In genomic region chr2:43270930-43271615, GRCh38 we compare ENCODE assay signal across 19 cellular contexts. TPM values are rescaled to one million over a fixed set of nuclear protein-coding genes. Genes with fewer than 3 reads are reported as not detected.
A peak's percentile ranks its signal among the peaks of the same experiment; 100 is the strongest.
DNase-seq lines count a peak whose midpoint lies in the region; ATAC-seq and TF ChIP-seq lines count a peak whose summit lies in the region.
"Had no signal": no experiment of that assay in that cellular context is flagged by ENCODE, and none has a peak within 500 bp of the region (broad histone marks: within the 10 kb centered on the region; RNA-seq: fewer than 3 reads in every experiment).

No MANE protein-coding gene starts in this region.

- no peaks in the 10 kb centered on the region for H3K27me3 Mint-ChIP-seq in WTC11 (ENCODE audit: low read depth)
- H3K27me3 Mint-ChIP-seq: activated CD4-positive, alpha-beta memory T cell treated with anti-CD3 and anti-CD28 coated beads, Interleukin-2, amount 10 ng/mL, durations not matched to agents 7 days and 5 days; naive B cell had no signal

- H3K4me2 ChIP-seq in DND-41 (ENCODE audit: insufficient read depth, low read length) (no peak overlapping the region), Loucy (ENCODE audit: low read depth, low read length, poor library complexity, severe bottlenecking) (no peak overlapping the region)

- H3K4me3 Mint-ChIP-seq in WTC11: no peak overlapping the region
- H3K4me3 Mint-ChIP-seq: activated CD4-positive, alpha-beta memory T cell treated with anti-CD3 and anti-CD28 coated beads, Interleukin-2, amount 10 ng/mL, durations not matched to agents 7 days and 5 days had no signal

- H3K27ac ChIP-seq in DND-41 (ENCODE audit: low read length): no peak overlapping the region
- peak overlapping the region; percentile 87 to 93 for H3K27ac ChIP-seq in coronary artery
- H3K27ac ChIP-seq: SJCRH30 had no signal

- no peaks in the 10 kb centered on the region for H3K9me3 Mint-ChIP-seq in WTC11
- no peaks in the 10 kb centered on the region for H3K9me3 Mint-ChIP-seq in activated naive CD4-positive, alpha-beta T cell treated with anti-CD3 and anti-CD28 coated beads, Interleukin-2, amount 50 U/mL, for 72 hours
- H3K9me3 Mint-ChIP-seq: activated CD4-positive, alpha-beta memory T cell treated with anti-CD3 and anti-CD28 coated beads, Interleukin-2, amount 10 ng/mL, durations not matched to agents 7 days and 5 days; naive B cell had no signal

- H3K36me3 ChIP-seq in DND-41 (ENCODE audit: insufficient read depth, low read length) (peaks cover 13% of the 10 kb centered on the region; the same call in 1 of the 2 replicates), Loucy (ENCODE audit: insufficient read depth, low read length) (no peaks in the 10 kb centered on the region)
- H3K36me3 ChIP-seq: SJCRH30, thoracic aorta had no signal

- H3K9me2 ChIP-seq in Loucy (replicated peaks; ENCODE audit: low read depth, low read length): no peaks in the 10 kb centered on the region

- CTCF ChIA-PET in WTC11 (lab: Charles Lee): interaction anchor here (0.6 to 1.8 kb wide), 21 partner anchors 8 to 570 kb away, joined by 3 to 9 read pairs (median 3); no protein-coding TSS in a partner anchor

- H3K4me1 ChIP-seq in DND-41 (ENCODE audit: insufficient read depth, low read length): no peaks in the 10 kb centered on the region
- H3K4me1 ChIP-seq in Loucy (ENCODE audit: insufficient read depth, low read length, poor library complexity, severe bottlenecking): no peaks in the 10 kb centered on the region

- no peak overlapping the region for H2AFZ ChIP-seq in DND-41 (ENCODE audit: low read depth, low read length)
- H2AFZ ChIP-seq in Loucy (ENCODE audit: low read length): no peak overlapping the region

- POLR2A ChIA-PET in WTC11 (lab: Charles Lee): interaction anchor here (0.7 kb wide), 2 partner anchors 44 to 149 kb away, joined by 5 to 12 read pairs; no protein-coding TSS in a partner anchor

- H3K36me3 Mint-ChIP-seq in WTC11: no peaks in the 10 kb centered on the region
- H3K36me3 Mint-ChIP-seq in activated naive CD4-positive, alpha-beta T cell treated with anti-CD3 and anti-CD28 coated beads, Interleukin-2, amount 50 U/mL, for 72 hours: no peaks in the 10 kb centered on the region

- H3K4me3 ChIP-seq in DND-41 (ENCODE audit: low read depth in 1 of 2, low read length in 2 of 2) (no peak overlapping the region), Loucy (ENCODE audit: low read length, poor library complexity, severe bottlenecking) (no peak overlapping the region), coronary artery (no peak overlapping the region), retinal pigment epithelial cell (ENCODE audit: low read length) (no peak overlapping the region)
- H3K4me3 ChIP-seq: psoas muscle, SJCRH30, thoracic aorta had no signal

- no peak overlapping the region for H3K9ac ChIP-seq in DND-41 (ENCODE audit: low read depth, low read length)
- no peak overlapping the region for H3K9ac ChIP-seq in Loucy (ENCODE audit: low read depth, low read length, poor library complexity, severe bottlenecking)

- TF ChIP-seq CTCF in DND-41 (IDR thresholded peaks at IDR 0.05; ENCODE audit: borderline replicate concordance, extremely low read depth, low read length, poor library complexity, severe bottlenecking): peak; percentile 19
- TF ChIP-seq CTCF in Loucy (conservative IDR thresholded peaks at IDR 0.05; ENCODE audit: low read length): peak; percentile 42
- no peak for TF ChIP-seq CTCF in coronary artery (IDR thresholded peaks at IDR 0.05)
- peak; percentile 29 for TF ChIP-seq CTCF in retinal pigment epithelial cell (conservative IDR thresholded peaks at IDR 0.05; ENCODE audit: low read depth, low read length)
- no peak for TF ChIP-seq CTCF in GM13976 (IDR thresholded peaks at IDR 0.05; ENCODE audit: borderline replicate concordance, control extremely low read depth, extremely low read depth, insufficient read depth, missing control alignments)
- no peak for TF ChIP-seq CTCF in WTC11 (IDR thresholded peaks at IDR 0.05)

- H3K79me2 ChIP-seq in DND-41 (ENCODE audit: insufficient read depth, low read length) (no peaks in the 10 kb centered on the region), Loucy (ENCODE audit: insufficient read depth, low read length) (no peaks in the 10 kb centered on the region)

- DNase-seq in DND-41 (no peak), coronary artery (ENCODE audit: low spot score) (no peak), retinal pigment epithelial cell (ENCODE audit: low read depth) (no peak), GM13976 (ENCODE audit: low spot score) (no peak), WTC11 (ENCODE audit: low spot score) (no peak), NCI-H345 treated with DMSO at 0.1 percent for 48 hours (lab: John Stamatoyannopoulos, UW; ENCODE audit: unreplicated experiment) (no peak)
- no peak for DNase-seq in activated naive CD4-positive, alpha-beta T cell treated with anti-CD3 and anti-CD28 coated beads, Interleukin-2, amount 50 U/mL, for 72 hours (ENCODE audit: low spot score in 2 of 2)
- DNase-seq: activated CD4-positive, alpha-beta memory T cell treated with anti-CD3 and anti-CD28 coated beads, Interleukin-2, amount 10 ng/mL, durations not matched to agents 7 days and 5 days; amniotic stem cell; cortex of kidney; MM.1S; naive B cell; NCI-H2081; NK-92 treated with Interleukin-12 subunit alpha and Interleukin-12 subunit beta, amount 100 ng/mL, for 24 hours; psoas muscle; SJCRH30 had no signal

- no peaks in the 10 kb centered on the region for H3K9me3 ChIP-seq in DND-41 (ENCODE audit: insufficient read depth, low read length, severe bottlenecking)
- H3K9me3 ChIP-seq in Loucy (ENCODE audit: insufficient read depth, low read depth, low read length): no peaks in the 10 kb centered on the region
- H3K9me3 ChIP-seq: psoas muscle, SJCRH30, thoracic aorta had no signal

- H3F3A ChIP-seq in Loucy (ENCODE audit: low read depth): no peaks in the 10 kb centered on the region

- no peaks in the 10 kb centered on the region for H3K27me3 ChIP-seq in DND-41 (ENCODE audit: insufficient read depth, low read length, poor library complexity)
- H3K27me3 ChIP-seq in Loucy (ENCODE audit: insufficient read depth, low read length, poor library complexity, severe bottlenecking): no peaks in the 10 kb centered on the region
- H3K27me3 ChIP-seq: SJCRH30 had no signal

- no peak overlapping the region for H3K27ac Mint-ChIP-seq in WTC11
- H3K27ac Mint-ChIP-seq in activated naive CD4-positive, alpha-beta T cell treated with anti-CD3 and anti-CD28 coated beads, Interleukin-2, amount 50 U/mL, for 72 hours: no peak overlapping the region
- H3K27ac Mint-ChIP-seq: activated CD4-positive, alpha-beta memory T cell treated with anti-CD3 and anti-CD28 coated beads, Interleukin-2, amount 10 ng/mL, durations not matched to agents 7 days and 5 days had no signal

- peaks cover 20% of the 10 kb centered on the region for H3K4me1 Mint-ChIP-seq in WTC11

- H4K20me1 ChIP-seq in DND-41 (ENCODE audit: insufficient read depth, low read length): no peaks in the 10 kb centered on the region
- H4K20me1 ChIP-seq in Loucy (ENCODE audit: insufficient read depth, low read length, poor library complexity, severe bottlenecking): no peaks in the 10 kb centered on the region

- ATAC-seq in DND-41 (ENCODE audit: insufficient read depth, low read depth) (no peak), WTC11 (no peak)
- ATAC-seq in activated naive CD4-positive, alpha-beta T cell treated with anti-CD3 and anti-CD28 coated beads, Interleukin-2, amount 50 U/mL, for 72 hours: no peak
- ATAC-seq: esophagus mucosa, psoas muscle had no signal

- in situ Hi-C loops in GM13976 (cut with MboI; ENCODE audit: low sequenced_read_pairs, unreplicated experiment): no loop called here

TF ChIP-seq in WTC11, 78 proteins besides CTCF, POLR2A, EP300 and RAD21 (continues in another document):
- TF ChIP-seq PRDM15 (CRISPR knock-in tag; IDR thresholded peaks at IDR 0.05) (no peak), IRF2 (CRISPR knock-in tag; IDR thresholded peaks at IDR 0.05; ENCODE audit: borderline replicate concordance, low read depth) (no peak), OVOL2 (CRISPR knock-in tag; IDR thresholded peaks at IDR 0.05; ENCODE audit: borderline replicate concordance) (no peak), MYBL2 (CRISPR knock-in tag; IDR thresholded peaks at IDR 0.05) (no peak), USF1 (CRISPR knock-in tag; IDR thresholded peaks at IDR 0.05) (no peak)

RNA-seq across cellular contexts. Expression of gene ZFP36L2, which starts 44.7 kb away (rescaled TPM):
- 50.4 to 63.4 TPM (median 61.6 TPM) in 3 replicates for total RNA-seq in WTC11 (2021)
- 10 to 100 TPM; 27.3 to 70.4 TPM for total RNA-seq in activated naive CD4-positive, alpha-beta T cell treated with anti-CD3 and anti-CD28 coated beads, Interleukin-2, amount 50 U/mL, for 72 hours

Comparison
In these comparisons a context has a peak if more than half of its experiments do, and no peak if none do; other contexts are left out.
1. CTCF ChIP-seq: peak in DND-41 (single experiment), Loucy (single experiment) and retinal pigment epithelial cell (single experiment); none in coronary artery (single experiment), GM13976 (single experiment) and WTC11 (single experiment).